ENCODE assay signal across 26 cellular contexts in the genomic region with DNA sequence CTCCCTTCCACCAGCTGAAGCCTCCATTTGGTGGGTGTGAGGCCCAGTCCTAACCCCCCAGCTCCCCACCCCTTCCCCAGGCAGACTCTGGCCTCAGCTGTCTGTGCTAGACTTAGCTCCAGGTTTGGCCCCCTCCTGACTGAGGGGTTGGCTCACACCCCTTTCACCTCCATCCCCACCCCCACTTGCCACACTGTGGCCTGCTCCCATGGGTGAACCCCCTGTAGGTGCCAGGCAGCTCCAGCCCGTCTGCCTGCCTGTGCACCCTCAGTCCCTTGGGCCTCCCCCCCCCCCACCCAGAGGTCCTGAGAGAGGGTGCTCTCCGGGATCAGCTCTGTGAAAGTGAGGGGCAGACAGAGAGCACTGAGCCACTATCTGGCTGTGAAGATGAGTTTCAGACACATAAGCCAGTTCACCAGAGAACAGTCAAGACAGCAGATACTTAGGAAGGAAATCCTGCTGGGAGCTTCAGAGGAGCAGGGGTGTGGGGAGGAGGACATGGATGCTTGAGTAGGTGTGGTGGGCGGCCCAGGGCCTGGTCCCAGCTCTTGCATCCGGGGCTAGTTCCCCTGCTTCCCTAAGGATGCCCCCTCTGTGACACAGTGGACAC.
"Had no signal": no experiment of that assay in that cellular context is flagged by ENCODE, and none has a peak within 500 bp of the region (broad histone marks: within the 10 kb centered on the region; RNA-seq: fewer than 3 reads in every experiment).

No MANE protein-coding gene starts in this region.

- DNase-seq: activated CD4-positive, alpha-beta memory T cell treated with anti-CD3 and anti-CD28 coated beads for 36 hours; activated CD4-positive, alpha-beta T cell treated with anti-CD3 and anti-CD28 coated beads, Interleukin-2, amount 10 ng/mL, durations not matched to agents 24 days and 14 days; activated CD4-positive, CD25-positive, alpha-beta regulatory T cell treated with anti-CD3 and anti-CD28 coated beads, Interleukin-2, amount 50 U/mL, for 72 hours; activated CD8-positive, alpha-beta memory T cell treated with anti-CD3 and anti-CD28 coated beads, Interleukin-2, amount 50 U/mL, for 48 hours; activated T-cell treated with anti-CD3 and anti-CD28 coated beads, Interleukin-2, amount 50 U/mL, for 48 hours; colonic mucosa; effector memory CD8-positive, alpha-beta T cell; left colon; lower lobe of right lung; mesenchymal stem cell; natural killer cell; sigmoid colon; small intestine; stimulated activated CD4-positive, alpha-beta T cell treated with anti-CD3 and anti-CD28 coated beads, Interleukin-1b, Interleukin-23, amount 100 ng/mL, for 48 hours; stimulated activated naive CD4-positive, alpha-beta T cell; T-helper 2 cell had no signal

- H3K4me1 Mint-ChIP-seq: activated CD4-positive, alpha-beta T cell treated with anti-CD3 and anti-CD28 coated beads, Interleukin-2, amount 10 ng/mL, durations not matched to agents 24 days and 14 days; activated naive CD4-positive, alpha-beta T cell treated with anti-CD3 and anti-CD28 coated beads, Interleukin-2, amount 50 U/mL, for 24 hours; natural killer cell had no signal

- H3K4me1 ChIP-seq: colonic mucosa, lower lobe of right lung, prostate gland, suprapubic skin had no signal

- H3K36me3 Mint-ChIP-seq: activated CD4-positive, alpha-beta memory T cell treated with anti-CD3 and anti-CD28 coated beads for 36 hours; activated naive CD4-positive, alpha-beta T cell treated with anti-CD3 and anti-CD28 coated beads, Interleukin-2, amount 50 U/mL, for 24 hours; natural killer cell had no signal

- H3K27me3 ChIP-seq: colonic mucosa, dorsolateral prefrontal cortex, neutrophil, pancreas, sigmoid colon, suprapubic skin, tibial nerve had no signal

- H3K36me3 ChIP-seq: colonic mucosa, pancreas, prostate gland had no signal

- H3K27ac Mint-ChIP-seq: activated CD4-positive, alpha-beta memory T cell treated with anti-CD3 and anti-CD28 coated beads for 36 hours; activated CD4-positive, alpha-beta T cell treated with anti-CD3 and anti-CD28 coated beads, Interleukin-2, amount 10 ng/mL, durations not matched to agents 24 days and 14 days; activated naive CD4-positive, alpha-beta T cell treated with anti-CD3 and anti-CD28 coated beads, Interleukin-2, amount 50 U/mL, for 24 hours; activated T-helper 2 cell treated with anti-CD3 and anti-CD28 coated beads, Interferon-gamma antibody, Interleukin-2, Interleukin-4, amounts not matched to agents 10 μg/mL and 5 μg/mL and 100 μg/mL, durations not matched to agents 14 hours and 24 hours and 36 hours; effector memory CD8-positive, alpha-beta T cell; natural killer cell had no signal

- H3K27ac ChIP-seq: colonic mucosa, lower lobe of right lung, neutrophil, prostate gland, sigmoid colon, suprapubic skin had no signal

- H3K4me3 Mint-ChIP-seq: activated CD4-positive, alpha-beta memory T cell treated with anti-CD3 and anti-CD28 coated beads for 36 hours; activated CD4-positive, alpha-beta T cell treated with anti-CD3 and anti-CD28 coated beads, Interleukin-2, amount 10 ng/mL, durations not matched to agents 24 days and 14 days; activated naive CD4-positive, alpha-beta T cell treated with anti-CD3 and anti-CD28 coated beads, Interleukin-2, amount 50 U/mL, for 24 hours; effector memory CD8-positive, alpha-beta T cell; natural killer cell had no signal

- H3K9me3 ChIP-seq: colonic mucosa, lower lobe of right lung, neutrophil, pancreas, prostate gland, sigmoid colon, suprapubic skin, tibial nerve had no signal

- H3K4me3 ChIP-seq: colonic mucosa, dorsolateral prefrontal cortex, lower lobe of right lung, pancreas, prostate gland, sigmoid colon, suprapubic skin, tibial nerve had no signal

- ATAC-seq: effector memory CD8-positive, alpha-beta T cell; left colon; natural killer cell had no signal

- H3K9me3 Mint-ChIP-seq: activated CD4-positive, alpha-beta memory T cell treated with anti-CD3 and anti-CD28 coated beads for 36 hours; activated CD4-positive, alpha-beta T cell treated with anti-CD3 and anti-CD28 coated beads, Interleukin-2, amount 10 ng/mL, durations not matched to agents 24 days and 14 days; activated naive CD4-positive, alpha-beta T cell treated with anti-CD3 and anti-CD28 coated beads, Interleukin-2, amount 50 U/mL, for 24 hours; activated T-helper 2 cell treated with anti-CD3 and anti-CD28 coated beads, Interferon-gamma antibody, Interleukin-2, Interleukin-4, amounts not matched to agents 10 μg/mL and 5 μg/mL and 100 μg/mL, durations not matched to agents 14 hours and 24 hours and 36 hours; effector memory CD8-positive, alpha-beta T cell; natural killer cell had no signal

- FAIRE-seq: bronchial epithelial cell, keratinocyte, pancreas, small intestine had no signal

- H3K27me3 Mint-ChIP-seq: activated CD4-positive, alpha-beta memory T cell treated with anti-CD3 and anti-CD28 coated beads for 36 hours; activated CD4-positive, alpha-beta T cell treated with anti-CD3 and anti-CD28 coated beads, Interleukin-2, amount 10 ng/mL, durations not matched to agents 24 days and 14 days; activated naive CD4-positive, alpha-beta T cell treated with anti-CD3 and anti-CD28 coated beads, Interleukin-2, amount 50 U/mL, for 24 hours; effector memory CD8-positive, alpha-beta T cell had no signal
